ENCODE assay signal across 8 cellular contexts in the genomic region with DNA sequence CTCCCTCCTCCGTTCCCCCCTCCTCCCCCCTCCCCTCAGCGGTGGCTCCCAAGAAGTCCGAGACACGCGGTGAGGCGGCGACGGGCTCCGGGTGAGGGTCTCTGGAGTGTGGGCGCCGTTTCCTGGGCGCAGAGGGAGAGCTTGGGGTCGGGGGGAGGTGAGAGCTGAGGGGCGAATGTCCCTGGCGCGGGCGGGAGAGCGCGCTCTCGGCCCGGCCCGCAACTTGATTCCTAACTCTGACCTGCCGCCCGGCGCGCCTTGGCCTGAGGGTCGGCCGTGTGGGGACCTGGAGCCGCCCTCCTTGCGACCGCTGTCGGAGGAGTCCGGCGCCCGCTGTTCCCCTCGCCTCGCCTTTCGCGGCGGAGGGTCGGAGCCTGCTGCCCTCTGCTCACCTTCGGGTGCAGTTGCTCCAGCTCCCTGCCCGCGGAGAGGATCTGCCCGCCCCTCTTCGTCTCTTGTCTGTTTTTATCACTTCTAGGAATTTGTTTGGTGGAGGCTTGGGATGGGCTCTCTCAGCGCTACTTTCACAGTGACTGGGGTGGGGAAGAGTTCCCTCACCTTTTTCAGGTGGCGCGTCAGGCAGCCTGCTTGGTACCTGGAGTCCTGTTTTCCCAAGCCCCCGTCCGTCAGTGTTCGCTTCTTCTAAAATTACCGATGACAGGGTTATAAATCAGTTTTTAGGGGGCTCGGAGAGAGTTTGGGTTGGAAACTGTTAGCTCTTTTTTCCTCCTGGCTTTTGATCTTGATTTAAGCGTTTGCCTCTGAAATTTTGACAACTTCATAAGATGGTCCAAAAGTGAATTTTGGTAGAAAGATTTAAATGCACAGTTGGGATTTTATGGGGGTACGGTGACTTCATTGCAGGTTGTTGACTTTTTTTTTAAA. TPM values are rescaled to one million over a fixed set of nuclear protein-coding genes. Genes with fewer than 3 reads are reported as not detected.
A peak's percentile ranks its signal among the peaks of the same experiment; 100 is the strongest.
DNase-seq lines count a peak whose midpoint lies in the region; ATAC-seq and TF ChIP-seq lines count a peak whose summit lies in the region.

No MANE protein-coding gene starts in this region.

- peak overlapping the region; percentile 93 for H3K4me3 Mint-ChIP-seq in stimulated activated naive CD8-positive, alpha-beta T cell treated with anti-CD3 and anti-CD28 coated beads, Interleukin-15, Interleukin-2, amounts not matched to agents 100 ng/mL and 50 ng/mL, for 24 hours

- H3K4me1 ChIP-seq in right lobe of liver: peaks cover 0 to 35% (median 3%) of the 10 kb centered on the region in 4 donors

- no peaks in the 10 kb centered on the region for H3K9me3 ChIP-seq in right lobe of liver

- H3K27ac Mint-ChIP-seq in stimulated activated naive CD8-positive, alpha-beta T cell treated with anti-CD3 and anti-CD28 coated beads, Interleukin-15, Interleukin-2, amounts not matched to agents 100 ng/mL and 50 ng/mL, for 24 hours: peak overlapping the region; percentile 91

- intact Hi-C loops in right lobe of liver (cut with DNase I): no loop called here

- no peaks in the 10 kb centered on the region for H3K9me3 Mint-ChIP-seq in stimulated activated naive CD8-positive, alpha-beta T cell treated with anti-CD3 and anti-CD28 coated beads, Interleukin-15, Interleukin-2, amounts not matched to agents 100 ng/mL and 50 ng/mL, for 24 hours

- H3K27me3 Mint-ChIP-seq in stimulated activated naive CD8-positive, alpha-beta T cell treated with anti-CD3 and anti-CD28 coated beads, Interleukin-15, Interleukin-2, amounts not matched to agents 100 ng/mL and 50 ng/mL, for 24 hours: no peaks in the 10 kb centered on the region

- H3K36me3 Mint-ChIP-seq in stimulated activated naive CD8-positive, alpha-beta T cell treated with anti-CD3 and anti-CD28 coated beads, Interleukin-15, Interleukin-2, amounts not matched to agents 100 ng/mL and 50 ng/mL, for 24 hours (ENCODE audit: low read depth): peaks cover 18% of the 10 kb centered on the region

- H3K4me3 ChIP-seq in right lobe of liver: peak overlapping the region; percentile 85 to 93 (median 86)

- no peak for TF ChIP-seq POLR2A in right lobe of liver (IDR thresholded peaks at IDR 0.05)

- no peak for TF ChIP-seq CTCF in right lobe of liver (IDR thresholded peaks at IDR 0.05)

- H3K27ac ChIP-seq in right lobe of liver: peak overlapping the region; percentile 93 to 97 (median 94)

- peak; percentile 34 for ATAC-seq in GM19351 (IDR thresholded peaks at IDR 0.05; ENCODE audit: unreplicated experiment)
- peak; percentile 47 for ATAC-seq in HG03432 (IDR thresholded peaks at IDR 0.05; ENCODE audit: unreplicated experiment)
- peak; percentile 46 to 61 (median 58) for ATAC-seq in right lobe of liver

- DNase-seq in Caki2 (ENCODE audit: low read depth) (peak; percentile 44), SK-MEL-5 (ENCODE audit: low read depth, low spot score) (peak; percentile 19), cerebellar cortex (ENCODE audit: low spot score) (peak; percentile 43), right lobe of liver (peak; percentile 63 to 74 (median 68)), NCI-H446 treated with DMSO at 0.1 percent for 48 hours (lab: John Stamatoyannopoulos, UW) (no peak)

- WGBS in right lobe of liver (ENCODE audit: insufficient coverage, low coverage, low lambda C conversion rate, missing lambda C conversion rate): 0% methylated on average over 14 of the region's 56 CpGs

- in situ Hi-C loops in Caki2 (cut with HindIII; ENCODE audit: low pct_unique_long_range_greater_than_20kb, low sequenced_read_pairs) (no loop called here), SK-MEL-5 (cut with HindIII; ENCODE audit: low pct_unique_long_range_greater_than_20kb, low sequenced_read_pairs) (no loop called here)

- peaks cover 66% of the 10 kb centered on the region for H3K4me1 Mint-ChIP-seq in stimulated activated naive CD8-positive, alpha-beta T cell treated with anti-CD3 and anti-CD28 coated beads, Interleukin-15, Interleukin-2, amounts not matched to agents 100 ng/mL and 50 ng/mL, for 24 hours (ENCODE audit: low read depth)

- H3K27me3 ChIP-seq in right lobe of liver: no peaks in the 10 kb centered on the region

- H3K36me3 ChIP-seq in right lobe of liver: no peaks in the 10 kb centered on the region

RNA-seq across cellular contexts. Expression of gene ADIPOR2, which starts 0.5 kb away (rescaled TPM):
- total RNA-seq in Caki2 (2014; rRNA removed; shearing (Covaris generic); ENCODE audit: low replicate concordance): 33.9 and 35.6 TPM in 2 replicates
- 61.3 and 64.5 TPM in 2 replicates for total RNA-seq in SK-MEL-5 (2014; rRNA removed; shearing (Covaris generic))
- polyA plus RNA-seq in SK-MEL-5 (2015; cell fraction: cytosol; rRNA removed): 73.7 and 91.9 TPM in 2 replicates
- 68.4 and 71.3 TPM in 2 replicates for polyA plus RNA-seq in SK-MEL-5 (2015; cell fraction: nucleus; rRNA removed)
- total RNA-seq in right lobe of liver: 100 to 1,000 TPM in 1 of 6 experiments, 10 to 100 TPM in 5; 46.5 to 108 (median 59.8) TPM
